In genomic region chr12:181921-182320, GRCh38 we compare ENCODE assay signal across 2 cellular contexts.
TF ChIP-seq lines count a peak whose summit lies in the region.

No MANE protein-coding gene starts in this region.

TF ChIP-seq in SK-N-SH, 30 proteins besides CTCF, POLR2A, EP300 and RAD21 (continued from another document):
- TF ChIP-seq ZBTB33 (IDR thresholded peaks at IDR 0.05; ENCODE audit: borderline replicate concordance, low read depth) = no peak
- no peak for TF ChIP-seq GABPA (IDR thresholded peaks at IDR 0.05; ENCODE audit: low read depth)
- TF ChIP-seq EZH2phosphoT487 (IDR thresholded peaks at IDR 0.05; ENCODE audit: borderline replicate concordance, low read depth) = no peak
- TF ChIP-seq RXRA (IDR thresholded peaks at IDR 0.05; ENCODE audit: borderline replicate concordance, low read depth) = no peak

TF ChIP-seq in SK-N-SH treated with all-trans-retinoic acid at 6 μM for 48 hours, 23 proteins besides CTCF, POLR2A, EP300 and RAD21 (continued from another document):
- TF ChIP-seq ESRRG (CRISPR knock-in tag; IDR thresholded peaks at IDR 0.05) (no peak), RARB (CRISPR knock-in tag; IDR thresholded peaks at IDR 0.05) (no peak), GLIS3 (CRISPR knock-in tag; IDR thresholded peaks at IDR 0.05) (no peak), ZC3H10 (CRISPR knock-in tag; IDR thresholded peaks at IDR 0.05) (no peak)
- TF ChIP-seq, protein P1, sequence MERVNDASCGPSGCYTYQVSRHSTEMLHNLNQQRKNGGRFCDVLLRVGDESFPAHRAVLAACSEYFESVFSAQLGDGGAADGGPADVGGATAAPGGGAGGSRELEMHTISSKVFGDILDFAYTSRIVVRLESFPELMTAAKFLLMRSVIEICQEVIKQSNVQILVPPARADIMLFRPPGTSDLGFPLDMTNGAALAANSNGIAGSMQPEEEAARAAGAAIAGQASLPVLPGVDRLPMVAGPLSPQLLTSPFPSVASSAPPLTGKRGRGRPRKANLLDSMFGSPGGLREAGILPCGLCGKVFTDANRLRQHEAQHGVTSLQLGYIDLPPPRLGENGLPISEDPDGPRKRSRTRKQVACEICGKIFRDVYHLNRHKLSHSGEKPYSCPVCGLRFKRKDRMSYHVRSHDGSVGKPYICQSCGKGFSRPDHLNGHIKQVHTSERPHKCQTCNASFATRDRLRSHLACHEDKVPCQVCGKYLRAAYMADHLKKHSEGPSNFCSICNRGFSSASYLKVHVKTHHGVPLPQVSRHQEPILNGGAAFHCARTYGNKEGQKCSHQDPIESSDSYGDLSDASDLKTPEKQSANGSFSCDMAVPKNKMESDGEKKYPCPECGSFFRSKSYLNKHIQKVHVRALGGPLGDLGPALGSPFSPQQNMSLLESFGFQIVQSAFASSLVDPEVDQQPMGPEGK (CRISPR knock-in tag; IDR thresholded peaks at IDR 0.05; ENCODE audit: borderline replicate concordance) = no peak
- TF ChIP-seq, protein P2, sequence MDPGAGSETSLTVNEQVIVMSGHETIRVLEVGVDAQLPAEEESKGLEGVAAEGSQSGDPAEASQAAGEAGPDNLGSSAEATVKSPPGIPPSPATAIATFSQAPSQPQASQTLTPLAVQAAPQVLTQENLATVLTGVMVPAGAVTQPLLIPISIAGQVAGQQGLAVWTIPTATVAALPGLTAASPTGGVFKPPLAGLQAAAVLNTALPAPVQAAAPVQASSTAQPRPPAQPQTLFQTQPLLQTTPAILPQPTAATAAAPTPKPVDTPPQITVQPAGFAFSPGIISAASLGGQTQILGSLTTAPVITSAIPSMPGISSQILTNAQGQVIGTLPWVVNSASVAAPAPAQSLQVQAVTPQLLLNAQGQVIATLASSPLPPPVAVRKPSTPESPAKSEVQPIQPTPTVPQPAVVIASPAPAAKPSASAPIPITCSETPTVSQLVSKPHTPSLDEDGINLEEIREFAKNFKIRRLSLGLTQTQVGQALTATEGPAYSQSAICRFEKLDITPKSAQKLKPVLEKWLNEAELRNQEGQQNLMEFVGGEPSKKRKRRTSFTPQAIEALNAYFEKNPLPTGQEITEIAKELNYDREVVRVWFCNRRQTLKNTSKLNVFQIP (CRISPR knock-in tag; IDR thresholded peaks at IDR 0.05; ENCODE audit: borderline replicate concordance, low read depth) = no peak
TF ChIP-seq in SK-N-SH treated with all-trans-retinoic acid at 6 μM for 48 hours: peak in this region for 0.
